8 cellular contexts compared by ENCODE assay signal in genomic region chr1:161674447-161674846, GRCh38. TPM values are rescaled to one million over a fixed set of nuclear protein-coding genes. Genes with fewer than 3 reads are reported as not detected.
"Had no signal": no experiment of that assay in that cellular context is flagged by ENCODE, and none has a peak within 500 bp of the region (broad histone marks: within the 10 kb centered on the region; RNA-seq: fewer than 3 reads in every experiment).

No MANE protein-coding gene starts in this region.

RNA-seq across cellular contexts. Expression of gene FCGR2B, which starts 11.5 kb away (rescaled TPM):
- total RNA-seq: mesothelial cell of epicardium, osteocyte had no signal

RNA-seq across cellular contexts. Expression of gene FCRLA, which starts 32.6 kb away (rescaled TPM):
- total RNA-seq: mesothelial cell of epicardium, occipital lobe, osteocyte, sigmoid colon, testis, thyroid gland, vagina had no signal
- polyA plus RNA-seq: urinary bladder had no signal

RNA-seq across cellular contexts. Expression of gene FCGR3B, which starts 43.5 kb away (rescaled TPM):
- total RNA-seq: mesothelial cell of epicardium, osteocyte had no signal

RNA-seq across cellular contexts. Expression of gene FCRLB, which starts 46.9 kb away (rescaled TPM):
- total RNA-seq: vagina had no signal
